Comparison of ENCODE assay signal across 1 cellular context in genomic region chr1:22450421-22451021, GRCh38.
A peak's percentile ranks its signal among the peaks of the same experiment; 100 is the strongest.
TF ChIP-seq lines count a peak whose summit lies in the region.

No MANE protein-coding gene starts in this region.

TF ChIP-seq in HepG2, 621 proteins besides CTCF, POLR2A, EP300 and RAD21 (continued from another document and continues in another):
- no peak for TF ChIP-seq NR0B2 (CRISPR knock-in tag; IDR thresholded peaks at IDR 0.05)
- TF ChIP-seq HMGXB3 (CRISPR knock-in tag; IDR thresholded peaks at IDR 0.05; ENCODE audit: borderline replicate concordance) = no peak
- TF ChIP-seq E2F1 (CRISPR knock-in tag; IDR thresholded peaks at IDR 0.05) = no peak
- peak; percentile 92 for TF ChIP-seq SOX5 (CRISPR knock-in tag; IDR thresholded peaks at IDR 0.05; ENCODE audit: borderline replicate concordance)
- TF ChIP-seq FOXK1 (CRISPR knock-in tag; IDR thresholded peaks at IDR 0.05; ENCODE audit: borderline replicate concordance, low read depth) = peak; percentile 77; the same call in 1 of the 2 replicates
- TF ChIP-seq FOXP4 (CRISPR knock-in tag; IDR thresholded peaks at IDR 0.05) = peak; percentile 50; the same call in 1 of the 2 replicates
- TF ChIP-seq ZFX (CRISPR knock-in tag; IDR thresholded peaks at IDR 0.05; ENCODE audit: low read depth) = no peak
- no peak; the same call in 1 of the 2 replicates for TF ChIP-seq HIC2 (CRISPR knock-in tag; IDR thresholded peaks at IDR 0.05; ENCODE audit: low read depth)
- TF ChIP-seq ETS1 (CRISPR knock-in tag; IDR thresholded peaks at IDR 0.05) = no peak
- peak; percentile 88 for TF ChIP-seq MEF2D (CRISPR knock-in tag; IDR thresholded peaks at IDR 0.05)
- no peak for TF ChIP-seq ZNF275 (CRISPR knock-in tag; IDR thresholded peaks at IDR 0.05; ENCODE audit: borderline replicate concordance)
- no peak for TF ChIP-seq ZNF317 (CRISPR knock-in tag; IDR thresholded peaks at IDR 0.05)
- no peak for TF ChIP-seq GPN1 (CRISPR knock-in tag; IDR thresholded peaks at IDR 0.05; ENCODE audit: borderline replicate concordance)
- TF ChIP-seq KDM1A (CRISPR knock-in tag; IDR thresholded peaks at IDR 0.05) = no peak
- TF ChIP-seq KDM6A (CRISPR knock-in tag; IDR thresholded peaks at IDR 0.05; ENCODE audit: low read depth) = peak; percentile 58; the same call in 1 of the 2 replicates
- no peak for TF ChIP-seq NFYC (CRISPR knock-in tag; IDR thresholded peaks at IDR 0.05)
- no peak for TF ChIP-seq CEBPZ (IDR thresholded peaks at IDR 0.05; ENCODE audit: low read length)
- TF ChIP-seq MED13 (CRISPR knock-in tag; IDR thresholded peaks at IDR 0.05) = no peak
- no peak for TF ChIP-seq PRPF4 (IDR thresholded peaks at IDR 0.05; ENCODE audit: low read depth, low read length, poor library complexity, severe bottlenecking)
- no peak for TF ChIP-seq HMGXB4 (CRISPR knock-in tag; IDR thresholded peaks at IDR 0.05; ENCODE audit: borderline replicate concordance in 1 of 2, low read depth in 1 of 2)
- no peak for TF ChIP-seq ZBTB14 (CRISPR knock-in tag; IDR thresholded peaks at IDR 0.05)
- no peak for TF ChIP-seq SMARCE1 (IDR thresholded peaks at IDR 0.05; ENCODE audit: borderline replicate concordance)
- no peak for TF ChIP-seq ZNF766 (CRISPR knock-in tag; IDR thresholded peaks at IDR 0.05; ENCODE audit: borderline replicate concordance)
- TF ChIP-seq ZNF30 (CRISPR knock-in tag; IDR thresholded peaks at IDR 0.05) = no peak
- TF ChIP-seq MBNL3 (CRISPR knock-in tag; conservative IDR thresholded peaks at IDR 0.05) = no peak
- no peak; the same call in 1 of the 2 replicates for TF ChIP-seq ARID3A (IDR thresholded peaks at IDR 0.05; ENCODE audit: low read depth, low read length)
- TF ChIP-seq PHF8 (CRISPR knock-in tag; IDR thresholded peaks at IDR 0.05) = no peak
- TF ChIP-seq BHLHE40 (IDR thresholded peaks at IDR 0.05; ENCODE audit: low read length) = peak; percentile 15; the same call in 1 of the 2 replicates
